Comparison of ENCODE assay signal across 12 cellular contexts in the genomic region with DNA sequence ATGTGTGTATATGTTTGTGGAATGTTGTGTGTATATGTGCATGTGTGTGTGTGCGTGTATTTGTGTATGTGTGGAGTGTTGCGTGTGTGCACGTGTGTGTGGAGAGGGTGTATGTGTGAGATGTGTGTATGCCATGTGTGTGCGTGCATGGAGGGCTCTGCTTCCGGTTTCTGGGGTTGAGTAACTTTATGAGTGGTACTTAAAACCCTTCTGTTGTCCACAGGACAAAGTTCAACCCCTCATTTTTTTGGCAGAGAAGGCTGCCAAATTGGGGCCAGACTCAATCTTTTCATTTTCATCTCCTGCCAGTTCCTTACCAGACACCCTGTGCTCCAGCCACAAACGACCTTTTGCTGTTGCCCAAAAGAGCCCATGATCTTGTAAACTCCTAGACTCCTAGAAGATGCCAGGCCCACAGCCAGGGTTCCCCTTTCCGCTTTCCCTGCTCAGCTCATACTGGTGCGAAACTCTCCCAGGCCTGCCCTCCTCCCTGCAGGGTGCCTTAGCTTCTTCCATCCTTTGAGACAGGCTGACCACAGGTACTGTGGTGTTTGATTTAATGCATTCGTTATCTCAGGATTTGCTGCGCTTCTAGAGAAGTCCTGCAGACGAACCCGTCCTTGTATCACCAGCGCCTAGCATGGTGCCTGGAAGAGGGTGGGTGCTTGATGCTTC.
DNase-seq lines count a peak whose midpoint lies in the region; ATAC-seq and TF ChIP-seq lines count a peak whose summit lies in the region.
"Had no signal": no experiment of that assay in that cellular context is flagged by ENCODE, and none has a peak within 500 bp of the region (broad histone marks: within the 10 kb centered on the region; RNA-seq: fewer than 3 reads in every experiment).

No MANE protein-coding gene starts in this region.

- H4K20me1 ChIP-seq in Loucy (ENCODE audit: insufficient read depth, low read length, poor library complexity, severe bottlenecking): no peaks in the 10 kb centered on the region

- H3K27me3 Mint-ChIP-seq in chondrocyte (ENCODE audit: low read depth) (no peaks in the 10 kb centered on the region), nephron progenitor cell (ENCODE audit: low read depth, poor library complexity) (peaks cover 10% of the 10 kb centered on the region)

- DNase-seq in DMS53 (lab: John Stamatoyannopoulos, UW) (peak; percentile 75), chondrocyte (ENCODE audit: low spot score) (peak; percentile 38), nephron progenitor cell (no peak), vagina (ENCODE audit: extremely low spot score in 2 of 2) (no peak), HuH-7.5 (ENCODE audit: low spot score) (no peak), midbrain (lab: John Stamatoyannopoulos, UW) (no peak)
- DNase-seq: activated CD4-positive, alpha-beta T cell treated with anti-CD3 and anti-CD28 coated beads, Interleukin-2, amount 50 U/mL, for 4 hours; NCI-H774; SW 1271 had no signal

- no peak for ATAC-seq in GM21526 (IDR thresholded peaks at IDR 0.05; ENCODE audit: low FRiP score, unreplicated experiment)
- ATAC-seq: activated naive CD4-positive, alpha-beta T cell treated with anti-CD3 and anti-CD28 coated beads, Interleukin-2, amount 50 U/mL, for 72 hours had no signal

- no peaks in the 10 kb centered on the region for H3K36me3 ChIP-seq in Loucy (ENCODE audit: insufficient read depth, low read length)
- no peaks in the 10 kb centered on the region for H3K36me3 ChIP-seq in vagina

- H3K36me3 Mint-ChIP-seq in chondrocyte (ENCODE audit: low read depth) (no peaks in the 10 kb centered on the region), nephron progenitor cell (ENCODE audit: low read depth) (no peaks in the 10 kb centered on the region)
- H3K36me3 Mint-ChIP-seq: activated naive CD4-positive, alpha-beta T cell treated with anti-CD3 and anti-CD28 coated beads, Interleukin-2, amount 50 U/mL, for 72 hours had no signal

- no peak for TF ChIP-seq CTCF in Loucy (conservative IDR thresholded peaks at IDR 0.05; ENCODE audit: low read length)
- no peak for TF ChIP-seq CTCF in chondrocyte (IDR thresholded peaks at IDR 0.05)
- no peak for TF ChIP-seq CTCF in nephron progenitor cell (IDR thresholded peaks at IDR 0.05)
- TF ChIP-seq CTCF in vagina (IDR thresholded peaks at IDR 0.05): no peak

- no peak overlapping the region for H3K27ac ChIP-seq in vagina

- H3K4me3 Mint-ChIP-seq in chondrocyte (ENCODE audit: unreplicated experiment) (no peak overlapping the region), nephron progenitor cell (no peak overlapping the region)

- H3K9me3 Mint-ChIP-seq in chondrocyte (ENCODE audit: low read depth) (no peaks in the 10 kb centered on the region), nephron progenitor cell (no peaks in the 10 kb centered on the region)
- H3K9me3 Mint-ChIP-seq: activated naive CD4-positive, alpha-beta T cell treated with anti-CD3 and anti-CD28 coated beads, Interleukin-2, amount 50 U/mL, for 72 hours had no signal

- no peaks in the 10 kb centered on the region for H3K9me2 ChIP-seq in Loucy (replicated peaks; ENCODE audit: low read depth, low read length)

- no peak overlapping the region for H3K9ac ChIP-seq in Loucy (ENCODE audit: low read depth, low read length, poor library complexity, severe bottlenecking)

- H3K4me1 ChIP-seq in Loucy (ENCODE audit: insufficient read depth, low read length, poor library complexity, severe bottlenecking) (peaks cover 19% of the 10 kb centered on the region), vagina (peaks cover 51% of the 10 kb centered on the region)

- no peaks in the 10 kb centered on the region for H3F3A ChIP-seq in Loucy (ENCODE audit: low read depth)

- intact Hi-C loops in vagina (cut with DNase I): no loop called here

- H2AFZ ChIP-seq in Loucy (ENCODE audit: low read length): no peak overlapping the region

- no peaks in the 10 kb centered on the region for H3K9me3 ChIP-seq in Loucy (ENCODE audit: insufficient read depth, low read depth, low read length)
- H3K9me3 ChIP-seq in vagina: no peaks in the 10 kb centered on the region

- H3K27me3 ChIP-seq in Loucy (ENCODE audit: insufficient read depth, low read length, poor library complexity, severe bottlenecking) (no peaks in the 10 kb centered on the region), vagina (no peaks in the 10 kb centered on the region)

- H3K27ac Mint-ChIP-seq in chondrocyte (ENCODE audit: unreplicated experiment): no peak overlapping the region
- H3K27ac Mint-ChIP-seq in nephron progenitor cell: peak overlapping the region; percentile 70

- H3K4me1 Mint-ChIP-seq in chondrocyte (ENCODE audit: low read depth) (peaks cover 40% of the 10 kb centered on the region), nephron progenitor cell (peaks cover 82% of the 10 kb centered on the region)

- H3K4me2 ChIP-seq in Loucy (ENCODE audit: low read depth, low read length, poor library complexity, severe bottlenecking): peak overlapping the region; percentile 27

- TF ChIP-seq POLR2A in vagina (IDR thresholded peaks at IDR 0.05): no peak

- peaks cover 41% of the 10 kb centered on the region; the same call in 1 of the 2 replicates for H3K79me2 ChIP-seq in Loucy (ENCODE audit: insufficient read depth, low read length)

- H3K4me3 ChIP-seq in Loucy (ENCODE audit: low read length, poor library complexity, severe bottlenecking): no peak overlapping the region
- no peak overlapping the region for H3K4me3 ChIP-seq in vagina

Comparison
In these comparisons a context has a peak if more than half of its experiments do, and no peak if none do; other contexts are left out.
1. DNase-seq: peak in DMS53 (single experiment) and chondrocyte (single experiment); none in nephron progenitor cell (single experiment), vagina (0 of 2), HuH-7.5 (single experiment) and midbrain (single experiment).